ENCODE assay signal across 11 cellular contexts in genomic region chr18:77123313-77124231, GRCh38. TPM values are rescaled to one million over a fixed set of nuclear protein-coding genes. Genes with fewer than 3 reads are reported as not detected.
DNase-seq lines count a peak whose midpoint lies in the region; ATAC-seq and TF ChIP-seq lines count a peak whose summit lies in the region.
"Had no signal": no experiment of that assay in that cellular context is flagged by ENCODE, and none has a peak within 500 bp of the region (broad histone marks: within the 10 kb centered on the region; RNA-seq: fewer than 3 reads in every experiment).

No MANE protein-coding gene starts in this region.

- no peak overlapping the region for H4K5ac ChIP-seq in H9 (ENCODE audit: insufficient read length, low read depth, low read length)

- H3K4me3 Mint-ChIP-seq in CD8-positive, alpha-beta memory T cell: peak overlapping the region; percentile 71 to 87 (median 77)
- peak overlapping the region in 1 of 2 experiments; percentile 34; a peak in 1 of 5 replicates for H3K4me3 Mint-ChIP-seq in H9
- peak overlapping the region; percentile 83 for H3K4me3 Mint-ChIP-seq in activated T-cell treated with anti-CD3 and anti-CD28 coated beads, Interleukin-2, amount 50 U/mL, for 4 hours

- H4K91ac ChIP-seq in H9 (ENCODE audit: insufficient read length, low read depth, low read length): no peak overlapping the region

- no peak overlapping the region for H2AK5ac ChIP-seq in H9 (ENCODE audit: insufficient read length, low read length)

- H3K27me3 ChIP-seq in CD8-positive, alpha-beta memory T cell (ENCODE audit: insufficient read depth, low read length, poor library complexity, severe bottlenecking): no peaks in the 10 kb centered on the region
- H3K27me3 ChIP-seq in H9 (ENCODE audit: insufficient read depth, low read length) (no peaks in the 10 kb centered on the region), GM23248 (replicated peaks; ENCODE audit: insufficient read depth) (no peaks in the 10 kb centered on the region)
- H3K27me3 ChIP-seq: breast epithelium had no signal

- DNase-seq in CD8-positive, alpha-beta memory T cell: no peak
- DNase-seq in H9 (no peak), mucosa of descending colon (peak in 2 of 3 donors; percentile 19 to 46), 8988T (no peak), GM23248 (no peak)
- no peak for DNase-seq in activated T-cell treated with anti-CD3 and anti-CD28 coated beads, Interleukin-2, amount 50 U/mL, for 4 hours
- DNase-seq: NCI-H1417 treated with DMSO at 0.1 percent for 48 hours had no signal

- H2BK5ac ChIP-seq in H9 (ENCODE audit: insufficient read length, low read length): no peak overlapping the region

- ATAC-seq in activated T-cell treated with anti-CD3 and anti-CD28 coated beads, Interleukin-2, amount 50 U/mL, for 4 hours: peak in 1 of 2 donors; percentile 34
- ATAC-seq in mucosa of descending colon (no peak), GM21526 (IDR thresholded peaks at IDR 0.05; ENCODE audit: low FRiP score, unreplicated experiment) (no peak), GM19467 (IDR thresholded peaks at IDR 0.05; ENCODE audit: unreplicated experiment) (no peak)

- H2BK120ac ChIP-seq in H9 (ENCODE audit: low read depth, low read length, poor library complexity, severe bottlenecking): no peak overlapping the region

- H3K4me1 Mint-ChIP-seq in CD8-positive, alpha-beta memory T cell: peaks cover 97 to 100% (median 98%) of the 10 kb centered on the region in 3 donors
- peaks cover 24 to 30% of the 10 kb centered on the region in 2 experiments for H3K4me1 Mint-ChIP-seq in H9
- H3K4me1 Mint-ChIP-seq in activated T-cell treated with anti-CD3 and anti-CD28 coated beads, Interleukin-2, amount 50 U/mL, for 4 hours (ENCODE audit: low read depth): peaks cover 96% of the 10 kb centered on the region

- no peaks in the 10 kb centered on the region; the same call in 1 of the 2 replicates for H3K79me2 ChIP-seq in H9 (ENCODE audit: insufficient read depth, low read length)
- H3K79me2 ChIP-seq in GM23248 (ENCODE audit: insufficient read depth): no peaks in the 10 kb centered on the region

- H3K36me3 ChIP-seq in CD8-positive, alpha-beta memory T cell (ENCODE audit: insufficient read depth, low read length): peaks cover 4% of the 10 kb centered on the region
- H3K36me3 ChIP-seq in mucosa of descending colon (ENCODE audit: low read depth): no peaks in the 10 kb centered on the region
- no peaks in the 10 kb centered on the region for H3K36me3 ChIP-seq in GM23248 (ENCODE audit: low read depth)
- H3K36me3 ChIP-seq: breast epithelium had no signal

- TF ChIP-seq CTCF in H9 (conservative IDR thresholded peaks at IDR 0.05) (no peak), mucosa of descending colon (IDR thresholded peaks at IDR 0.05) (no peak)

- no peak overlapping the region for H3K4me2 ChIP-seq in H9 (ENCODE audit: insufficient read depth, insufficient read length, low read length)
- H3K4me2 ChIP-seq in GM23248 (ENCODE audit: unreplicated experiment): no peak overlapping the region

- H3F3A ChIP-seq in GM23248 (ENCODE audit: insufficient read depth): peaks cover 18% of the 10 kb centered on the region

- H3K27ac ChIP-seq in CD8-positive, alpha-beta memory T cell (ENCODE audit: low read depth, low read length): no peak overlapping the region
- H3K27ac ChIP-seq in H9 (ENCODE audit: insufficient read length, low read depth, low read length): no peak overlapping the region
- no peak overlapping the region for H3K27ac ChIP-seq in GM23248
- H3K27ac ChIP-seq: breast epithelium had no signal

- no peaks in the 10 kb centered on the region for H3K9me2 ChIP-seq in GM23248 (ENCODE audit: insufficient read depth)

- no peak overlapping the region for H3K56ac ChIP-seq in H9 (ENCODE audit: insufficient read length, low read depth, low read length)

- peak overlapping the region; percentile 46 for H3K4me3 ChIP-seq in CD8-positive, alpha-beta memory T cell (ENCODE audit: low read length)
- H3K4me3 ChIP-seq in mucosa of descending colon (no peak overlapping the region), GM23248 (no peak overlapping the region)
- H3K4me3 ChIP-seq: breast epithelium, skin epidermis had no signal

- peak overlapping the region; percentile 84 to 98 (median 94) for H3K27ac Mint-ChIP-seq in CD8-positive, alpha-beta memory T cell
- H3K27ac Mint-ChIP-seq in H9: peak overlapping the region in 2 of 3 experiments; percentile 72 to 88; a peak in 3 of 7 replicates

- H3K4me1 ChIP-seq in CD8-positive, alpha-beta memory T cell (ENCODE audit: insufficient read depth, low read length): peaks cover 90% of the 10 kb centered on the region
- H3K4me1 ChIP-seq in H9 (ENCODE audit: insufficient read depth, low read length): peaks cover 7% of the 10 kb centered on the region; the same call in 1 of the 2 replicates
- H3K4me1 ChIP-seq in mucosa of descending colon (ENCODE audit: low read depth): peaks cover 39% of the 10 kb centered on the region
- peaks cover 19% of the 10 kb centered on the region for H3K4me1 ChIP-seq in GM23248 (ENCODE audit: insufficient read depth)
- H3K4me1 ChIP-seq: breast epithelium had no signal

- no peak overlapping the region for H2BK15ac ChIP-seq in H9 (ENCODE audit: low read depth, low read length)

- no peaks in the 10 kb centered on the region for H3K9me3 Mint-ChIP-seq in CD8-positive, alpha-beta memory T cell
- no peaks in the 10 kb centered on the region for H3K9me3 Mint-ChIP-seq in H9
- H3K9me3 Mint-ChIP-seq in activated T-cell treated with anti-CD3 and anti-CD28 coated beads, Interleukin-2, amount 50 U/mL, for 4 hours: no peaks in the 10 kb centered on the region

- no CpG with 5 or more reads among the region's 14 CpGs for WGBS in H9 (ENCODE audit: extremely low coverage, insufficient read length, low lambda C conversion rate)
- 92% methylated on average over 14 of the region's 14 CpGs for WGBS in GM23248 (ENCODE audit: low coverage in 1 of 2, low lambda C conversion rate in 2 of 2, missing lambda C conversion rate in 2 of 2), 2 experiments

- H4K20me1 ChIP-seq in H9 (ENCODE audit: control insufficient read depth, insufficient read depth, insufficient read length) (peaks cover 2% of the 10 kb centered on the region), GM23248 (ENCODE audit: insufficient read depth) (no peaks in the 10 kb centered on the region)

- H3K23me2 ChIP-seq in H9 (ENCODE audit: insufficient read length, low read depth, low read length, poor library complexity, severe bottlenecking): no peaks in the 10 kb centered on the region

- POLR2A ChIA-PET in CD8-positive, alpha-beta memory T cell (lab: Charles Lee): interaction anchor here (1.0 to 4.3 kb wide), 8 partner anchors 8 to 60 kb away, joined by 3 to 28 read pairs (median 4); no protein-coding TSS in a partner anchor

- peaks cover 0 to 59% (median 9%) of the 10 kb centered on the region in 3 donors for H3K36me3 Mint-ChIP-seq in CD8-positive, alpha-beta memory T cell
- H3K36me3 Mint-ChIP-seq in H9 (ENCODE audit: insufficient read depth in 1 of 3, low read depth in 3 of 3): peaks cover 0 to 2% (median 0%) of the 10 kb centered on the region in 3 experiments; a peak in 2 of 7 replicates
- H3K36me3 Mint-ChIP-seq in activated T-cell treated with anti-CD3 and anti-CD28 coated beads, Interleukin-2, amount 50 U/mL, for 4 hours (ENCODE audit: insufficient read depth): peaks cover 19% of the 10 kb centered on the region

- H3K79me1 ChIP-seq in H9 (ENCODE audit: insufficient read depth, low read depth, low read length, poor library complexity, severe bottlenecking): no peaks in the 10 kb centered on the region

- no peak overlapping the region for H3K18ac ChIP-seq in H9 (ENCODE audit: insufficient read length, low read depth, low read length)

- H3K27me3 Mint-ChIP-seq in CD8-positive, alpha-beta memory T cell: peaks cover 0 to 3% of the 10 kb centered on the region in 2 donors
- no peaks in the 10 kb centered on the region for H3K27me3 Mint-ChIP-seq in H9 (ENCODE audit: low read depth)
- no peaks in the 10 kb centered on the region for H3K27me3 Mint-ChIP-seq in activated T-cell treated with anti-CD3 and anti-CD28 coated beads, Interleukin-2, amount 50 U/mL, for 4 hours (ENCODE audit: low read depth)

- CTCF ChIA-PET in CD8-positive, alpha-beta memory T cell (lab: Charles Lee): interaction anchor here (0.8 to 6.5 kb wide), 14 partner anchors 8 to 321 kb away, joined by 3 to 56 read pairs (median 4); partner anchors contain the start of gene MBP

- H3K14ac ChIP-seq in H9 (ENCODE audit: insufficient read depth, low read length): no peak overlapping the region; the same call in 1 of the 2 replicates

- H2BK20ac ChIP-seq in H9 (ENCODE audit: low read depth, low read length, poor library complexity, severe bottlenecking): no peak overlapping the region

- H3K9ac ChIP-seq in H9 (ENCODE audit: extremely low read depth, insufficient read length, low read length) (no peak overlapping the region), GM23248 (no peak overlapping the region)

- H2AFZ ChIP-seq in H9 (ENCODE audit: low read length) (no peak overlapping the region), GM23248 (no peak overlapping the region)

- H3K4ac ChIP-seq in H9 (ENCODE audit: low read depth, low read length): no peak overlapping the region

- no peak overlapping the region for H3K23ac ChIP-seq in H9 (ENCODE audit: insufficient read length, low read depth, low read length)

- intact Hi-C loops in mucosa of descending colon (cut with DNase I, micrococcal nuclease): no loop called here

- H2BK12ac ChIP-seq in H9 (ENCODE audit: insufficient read length, low read depth, low read length): no peak overlapping the region

- no peaks in the 10 kb centered on the region for H3K9me3 ChIP-seq in CD8-positive, alpha-beta memory T cell (ENCODE audit: low read length)
- H3K9me3 ChIP-seq in H9 (ENCODE audit: control insufficient read depth, low read depth, low read length) (no peaks in the 10 kb centered on the region), mucosa of descending colon (no peaks in the 10 kb centered on the region), GM23248 (ENCODE audit: low read depth) (no peaks in the 10 kb centered on the region)
- H3K9me3 ChIP-seq: breast epithelium had no signal

- H3T11ph ChIP-seq in H9 (ENCODE audit: low read length): no peak overlapping the region

- H4K8ac ChIP-seq in H9 (replicated peaks; ENCODE audit: insufficient read length, low read depth, low read length): no peak overlapping the region

- in situ Hi-C loops in GM23248 (cut with MboI): no loop called here

RNA-seq across cellular contexts. Expression of gene MBP, which starts 9.0 kb away (rescaled TPM):
- total RNA-seq in CD8-positive, alpha-beta memory T cell: 10 to 100 TPM; 59.5 to 60.0 TPM
- 196 TPM for polyA plus RNA-seq in CD8-positive, alpha-beta memory T cell
- 5.2 and 8.6 TPM in 2 replicates for total RNA-seq in H9 (2021)
- 10 to 100 TPM; 28.1 to 32.9 (median 32.3) TPM for total RNA-seq in activated T-cell treated with anti-CD3 and anti-CD28 coated beads, Interleukin-2, amount 50 U/mL, for 4 hours
- 10 to 100 TPM; 37.9 to 48.5 (median 47.4) TPM for total RNA-seq in mucosa of descending colon
- 2.2 and 2.7 TPM in 2 replicates for total RNA-seq in GM23248 (2014; rRNA removed; shearing (Covaris generic))
- 2.9 and 3.3 TPM in 2 replicates for polyA plus RNA-seq in GM23248 (2016; fragmentation: Nextera tagmentation; extraction: Ambion mirVana)

Comparison
In these comparisons a context has a peak if more than half of its experiments do, and no peak if none do; other contexts are left out.
1. DNase-seq: peak in mucosa of descending colon (2 of 3); none in CD8-positive, alpha-beta memory T cell (0 of 5), H9 (single experiment), activated T-cell treated with anti-CD3 and anti-CD28 coated beads, Interleukin-2, amount 50 U/mL, for 4 hours (single experiment), 8988T (single experiment) and GM23248 (single experiment).